8 cellular contexts compared by ENCODE assay signal in the genomic region with DNA sequence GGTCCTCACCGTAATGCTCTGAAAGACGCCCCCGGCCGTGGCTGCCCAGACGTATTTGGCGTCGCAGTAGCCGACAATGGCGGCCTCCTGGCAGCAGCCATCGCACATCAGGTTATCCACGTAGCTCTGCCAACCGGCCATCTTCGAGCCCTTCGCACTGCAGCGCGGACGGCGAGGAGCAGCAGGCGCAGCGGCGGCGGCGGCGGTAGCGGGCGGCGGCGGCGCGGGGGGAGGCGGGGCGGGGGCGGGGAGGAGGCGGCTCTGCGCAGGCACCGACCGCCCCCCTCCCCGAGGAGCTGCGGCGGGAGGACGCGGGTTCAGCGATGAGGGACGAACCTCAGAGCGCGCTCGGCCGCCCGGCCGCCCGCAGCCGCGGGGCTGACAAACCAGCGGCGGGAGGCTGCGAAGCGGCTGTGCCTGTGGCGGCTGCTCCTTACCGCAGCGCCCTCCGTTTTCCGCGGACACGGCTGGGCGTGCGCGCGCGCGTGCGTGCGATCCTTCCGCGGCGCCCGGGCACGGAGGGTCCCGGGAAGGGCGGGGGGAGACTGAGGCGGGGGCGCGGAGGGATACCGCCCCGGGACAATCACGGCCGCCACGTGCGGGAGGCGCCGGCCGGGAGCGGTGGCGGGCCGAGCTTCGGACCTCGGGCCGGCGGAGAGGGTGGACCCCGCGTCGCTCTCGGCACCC. TPM values are rescaled to one million over a fixed set of nuclear protein-coding genes. Genes with fewer than 3 reads are reported as not detected.
DNase-seq lines count a peak whose midpoint lies in the region; ATAC-seq and TF ChIP-seq lines count a peak whose summit lies in the region.

A gene with protein sequence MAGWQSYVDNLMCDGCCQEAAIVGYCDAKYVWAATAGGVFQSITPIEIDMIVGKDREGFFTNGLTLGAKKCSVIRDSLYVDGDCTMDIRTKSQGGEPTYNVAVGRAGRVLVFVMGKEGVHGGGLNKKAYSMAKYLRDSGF (minus strand): TSS at position 180 of the 687 bp plus-strand sequence. CDS start 39 bp downstream, at position 141.

- H3K4me1 ChIP-seq in liver (ENCODE audit: control insufficient read depth in 4 of 4, insufficient read depth in 4 of 4, low read length in 3 of 4), result peaks cover 3 to 21% (median 6%) of the 10 kb centered on the region in 4 donors

- DNase-seq in NCI-H2227 treated with DMSO at 0.1 percent for 48 hours (lab: John Stamatoyannopoulos, UW) (peak; percentile 78), dorsolateral prefrontal cortex (peak; percentile 41 to 84 (median 60))
- peak; percentile 19 to 21 for DNase-seq in activated CD4-positive, alpha-beta T cell treated with anti-CD3 and anti-CD28 coated beads, Interleukin-2, amount 50 U/mL, for 24 hours (ENCODE audit: low read depth in 1 of 2, low spot score in 1 of 2)
- peak; percentile 44 for DNase-seq in stimulated activated CD4-positive, alpha-beta T cell treated with anti-CD3 and anti-CD28 coated beads, Interleukin-2, amount 100 ng/mL, for 4 hours (ENCODE audit: low read depth)

- ATAC-seq in GM18511 (IDR thresholded peaks at IDR 0.05; ENCODE audit: unreplicated experiment) (peak; percentile 57), HG02970 (IDR thresholded peaks at IDR 0.05; ENCODE audit: low FRiP score, unreplicated experiment) (peak; percentile 41), HG03565 (IDR thresholded peaks at IDR 0.05; ENCODE audit: unreplicated experiment) (no peak)

- H3K36me3 ChIP-seq in liver (ENCODE audit: control insufficient read depth in 4 of 4, insufficient read depth in 3 of 4, low read depth in 1 of 4, low read length in 3 of 4), result no peaks in the 10 kb centered on the region

- H3K27me3 ChIP-seq in dorsolateral prefrontal cortex (no peaks in the 10 kb centered on the region), liver (ENCODE audit: control insufficient read depth in 4 of 4, insufficient read depth in 4 of 4, low read length in 3 of 4) (no peaks in the 10 kb centered on the region)

- no peak for TF ChIP-seq RAD21 in liver (IDR thresholded peaks at IDR 0.05)

- H3K9me3 ChIP-seq in liver (ENCODE audit: control insufficient read depth in 4 of 4, low read length in 3 of 4), result no peaks in the 10 kb centered on the region

- peak within 1 kb of the TSS; percentile 63 to 99 (median 94) for H3K27ac ChIP-seq in dorsolateral prefrontal cortex
- peak within 1 kb of the TSS; percentile 57 to 60 for H3K27ac ChIP-seq in liver (ENCODE audit: low read depth in 1 of 2, low read length in 2 of 2)

- intact Hi-C loops in dorsolateral prefrontal cortex (cut with DNase I), result loop anchor here (2.0 to 5.0 kb wide), 6 partner anchors 159 to 576 kb away; a partner anchor contains a TSS

- peak in 13 of 56 donors; percentile 7 to 47 (median 15) for TF ChIP-seq CTCF in dorsolateral prefrontal cortex (IDR thresholded peaks at IDR 0.05 in 54 of 56, conservative IDR thresholded peaks at IDR 0.05 in 2 of 56; ENCODE audit: low read depth in 1 of 56, partially characterized antibody in 56 of 56)
- no peak for TF ChIP-seq CTCF in liver (IDR thresholded peaks at IDR 0.05; ENCODE audit: low read depth, low read length, missing input control)

- peak within 1 kb of the TSS; percentile 55 to 95 (median 82) for H3K4me3 ChIP-seq in dorsolateral prefrontal cortex
- H3K4me3 ChIP-seq in liver (ENCODE audit: low read depth in 1 of 3, low read length in 3 of 3), result peak within 1 kb of the TSS; percentile 79 to 99 (median 86)

- WGBS in liver, result under 1% methylated on average over 102 of the region's 102 CpGs

- H3K9ac ChIP-seq in liver (ENCODE audit: low read depth in 1 of 2, low read length in 2 of 2), result peak within 1 kb of the TSS in 1 of 2 donors; percentile 59

TF ChIP-seq in liver, 16 proteins besides CTCF, POLR2A, EP300 and RAD21:
- TF ChIP-seq YY1 (IDR thresholded peaks at IDR 0.05), result peak; percentile 72
- no peak for TF ChIP-seq JUND (IDR thresholded peaks at IDR 0.05)

RNA-seq across cellular contexts. Expression of the gene that starts here (rescaled TPM):
- total RNA-seq in dorsolateral prefrontal cortex (100 to 1,000 TPM; 146 to 548 (median 357) TPM), liver (10 to 100 TPM in 1 of 2 donors, 1 to 10 TPM in 1; 8.2 to 15.1 TPM)
- 10 to 100 TPM in 1 of 2 donors, 1 to 10 TPM in 1; 8.6 to 11.9 TPM for polyA plus RNA-seq in liver

Comparison
In these comparisons a context has a peak if more than half of its experiments do, and no peak if none do; other contexts are left out.
1. RNA of the gene that starts here (total RNA-seq): 146 to 548 TPM in dorsolateral prefrontal cortex; 8.2 to 15.1 TPM in liver; every median in the first group is over 4 times any median in the second.
2. DNase-seq: peak in every context shown above with its lines; median percentile 78 in NCI-H2227 treated with DMSO at 0.1 percent for 48 hours; 60 in dorsolateral prefrontal cortex; 44 in stimulated activated CD4-positive, alpha-beta T cell treated with anti-CD3 and anti-CD28 coated beads, Interleukin-2, amount 100 ng/mL, for 4 hours; 20 in activated CD4-positive, alpha-beta T cell treated with anti-CD3 and anti-CD28 coated beads, Interleukin-2, amount 50 U/mL, for 24 hours.